In genomic region chr11:47235163-47235562, GRCh38 we compare ENCODE assay signal across 8 cellular contexts. TPM values are rescaled to one million over a fixed set of nuclear protein-coding genes. Genes with fewer than 3 reads are reported as not detected.
DNase-seq lines count a peak whose midpoint lies in the region; ATAC-seq, FAIRE-seq and TF ChIP-seq lines count a peak whose summit lies in the region.
"Had no signal": no experiment of that assay in that cellular context is flagged by ENCODE, and none has a peak within 500 bp of the region (broad histone marks: within the 10 kb centered on the region; RNA-seq: fewer than 3 reads in every experiment).

No MANE protein-coding gene starts in this region.

- H3K27me3 Mint-ChIP-seq in CD4-positive, alpha-beta memory T cell = no peaks in the 10 kb centered on the region
- H3K27me3 Mint-ChIP-seq in nephron progenitor cell (ENCODE audit: low read depth, poor library complexity) = no peaks in the 10 kb centered on the region

- H2BK15ac ChIP-seq in IMR-90 (ENCODE audit: low read depth, low read length) = 0 out of 3 replicates have a peak overlapping the region, but pooled peaks have one; percentile 29

- intact Hi-C loops in CD4-positive, alpha-beta memory T cell (cut with micrococcal nuclease) = no loop called here
- intact Hi-C loops in IMR-90 (cut with micrococcal nuclease) (loop anchor here (2.0 kb wide), 1 partner anchor 58 kb away; the partner anchor contains the start of gene ARFGAP2), K562 (cut with micrococcal nuclease) (no loop called here)

- H4K20me1 ChIP-seq in IMR-90 (ENCODE audit: insufficient read depth, low read length) (no peaks in the 10 kb centered on the region; the same call in 1 of the 2 replicates), K562 (replicated peaks; ENCODE audit: control insufficient read depth, insufficient read depth, low read length) (no peaks in the 10 kb centered on the region; the same call in 1 of the 2 replicates)

- H3K4me3 ChIP-seq in CD4-positive, alpha-beta memory T cell (ENCODE audit: low read length in 2 of 2) = no peak overlapping the region
- H3K4me3 ChIP-seq in IMR-90 (ENCODE audit: insufficient read depth, low read depth, low read length) (no peak overlapping the region), K562 (no peak overlapping the region)
- H3K4me3 ChIP-seq: suprapubic skin had no signal

- H2AFZ ChIP-seq in IMR-90 (replicated peaks; ENCODE audit: low read length, poor library complexity) (no peak overlapping the region), K562 (ENCODE audit: low read depth, low read length) (no peak overlapping the region)

- CTCF ChIA-PET in CD4-positive, alpha-beta memory T cell (lab: Charles Lee; ENCODE audit: partially characterized antibody) = interaction anchor here (0.7 to 4.6 kb wide), 12 partner anchors 10 to 431 kb away, joined by 3 to 25 read pairs (median 8); partner anchors contain the start of genes ACP2, DDB2 and MADD
- CTCF ChIA-PET in IMR-90 (lab: Yijun Ruan, JAX) (interaction anchor here (1.0 to 2.8 kb wide), 2 partner anchors 24 to 48 kb away, joined by 3 to 12 read pairs; no protein-coding TSS in a partner anchor), K562 (lab: Yijun Ruan, JAX; ENCODE audit: low intra/inter-chr PET ratio) (interaction anchor here (2.0 kb wide), 1 partner anchor 119 kb away, joined by 9 read pairs; the partner anchor contains the start of gene MYBPC3)

- peaks cover 0 to 2% (median 0%) of the 10 kb centered on the region in 8 donors for H3K9me3 Mint-ChIP-seq in CD4-positive, alpha-beta memory T cell
- H3K9me3 Mint-ChIP-seq in nephron progenitor cell = no peaks in the 10 kb centered on the region

- peaks cover 16% of the 10 kb centered on the region for H3K36me3 ChIP-seq in CD4-positive, alpha-beta memory T cell (ENCODE audit: insufficient read depth, low read length)
- peaks cover 39% of the 10 kb centered on the region for H3K36me3 ChIP-seq in IMR-90 (ENCODE audit: control insufficient read depth, insufficient read depth, low read length)
- peaks cover 24% of the 10 kb centered on the region; the same call in 2 of the 3 replicates for H3K36me3 ChIP-seq in K562 (ENCODE audit: control insufficient read depth, insufficient read depth, low read length)

- peak overlapping the region; percentile 69 for H2AK5ac ChIP-seq in IMR-90 (ENCODE audit: low read depth, low read length)

- 0 out of 2 replicates have a peak overlapping the region, but pooled peaks have one; percentile 16 for H3K14ac ChIP-seq in IMR-90 (replicated peaks; ENCODE audit: low read depth, low read length)

- H2BK5ac ChIP-seq in IMR-90 (ENCODE audit: low read depth, low read length, poor library complexity, severe bottlenecking) = peak overlapping the region; percentile 80

- DNase-seq in CD4-positive, alpha-beta memory T cell = no peak
- DNase-seq in IMR-90 (no peak), K562 (ENCODE audit: extremely low read depth in 1 of 4, low spot score in 3 of 4) (no peak), nephron progenitor cell (no peak), HUDEP-2 (lab: John Stamatoyannopoulos, UW; ENCODE audit: unreplicated experiment in 76 of 76) (no peak)
- no peak for DNase-seq in activated effector memory CD4-positive, alpha-beta T cell treated with anti-CD3 and anti-CD28 coated beads, Interleukin-2, amount 50 U/mL, for 16 hours

- no TSS peak for BruUV-seq in IMR-90 (replicated peaks; lab: Mats Ljungman, UMichigan)
- no TSS peak for BruUV-seq in K562 (replicated peaks; lab: Mats Ljungman, UMichigan)

- H3K27ac Mint-ChIP-seq in CD4-positive, alpha-beta memory T cell = peak overlapping the region; percentile 92 to 99 (median 97)
- peak overlapping the region; percentile 68 for H3K27ac Mint-ChIP-seq in nephron progenitor cell

- H3K4me3 Mint-ChIP-seq in CD4-positive, alpha-beta memory T cell = peak overlapping the region in 6 of 8 donors; percentile 65 to 82 (median 70)
- no peak overlapping the region for H3K4me3 Mint-ChIP-seq in nephron progenitor cell

- no peak for ATAC-seq in IMR-90 (ENCODE audit: low read depth)
- no peak for ATAC-seq in K562
- ATAC-seq in GM21737 (IDR thresholded peaks at IDR 0.05; ENCODE audit: unreplicated experiment) = no peak

- peaks cover 7 to 32% (median 23%) of the 10 kb centered on the region in 4 donors for H3K4me1 Mint-ChIP-seq in CD4-positive, alpha-beta memory T cell
- peaks cover 27% of the 10 kb centered on the region for H3K4me1 Mint-ChIP-seq in nephron progenitor cell

- H3K18ac ChIP-seq in IMR-90 (ENCODE audit: low read depth, low read length) = no peak overlapping the region

- peaks cover 4% of the 10 kb centered on the region; the same call in 1 of the 2 replicates for H3K9me1 ChIP-seq in IMR-90 (ENCODE audit: insufficient read depth, low read length)
- H3K9me1 ChIP-seq in K562 (ENCODE audit: control insufficient read depth, insufficient read depth, low read length) = peaks cover 2% of the 10 kb centered on the region

- peak overlapping the region; percentile 88 for H3K27ac ChIP-seq in CD4-positive, alpha-beta memory T cell (ENCODE audit: low read depth, low read length)
- H3K27ac ChIP-seq in IMR-90 (ENCODE audit: insufficient read depth, low read length) = no peak overlapping the region; the same call in 1 of the 2 replicates
- no peak overlapping the region for H3K27ac ChIP-seq in K562 (ENCODE audit: extremely low read depth, low read depth, low read length)
- H3K27ac ChIP-seq: suprapubic skin had no signal

- no CpG with 5 or more reads among the region's 12 CpGs for WGBS in IMR-90 (ENCODE audit: extremely low coverage in 2 of 2, insufficient read length in 1 of 2), 2 experiments
- 78% methylated on average over 12 of the region's 12 CpGs for WGBS in K562 (ENCODE audit: insufficient coverage, low coverage, missing lambda C conversion rate)

- no peak overlapping the region for H4K5ac ChIP-seq in IMR-90 (ENCODE audit: low read depth, low read length)

- no peaks in the 10 kb centered on the region for H3K79me2 ChIP-seq in K562 (ENCODE audit: control insufficient read depth, insufficient read depth, low read length)

- no peak overlapping the region for H3K23ac ChIP-seq in IMR-90 (ENCODE audit: low read depth, low read length)

- POLR2A ChIA-PET in CD4-positive, alpha-beta memory T cell (lab: Charles Lee; ENCODE audit: partially characterized antibody) = interaction anchor here (0.6 to 7.8 kb wide), 7 partner anchors 13 to 1114 kb away, joined by 3 to 61 read pairs (median 4); partner anchors contain the start of genes ACP2, DDB2 and MADD
- POLR2A ChIA-PET in IMR-90 (lab: Charles Lee; ENCODE audit: unreplicated experiment) = interaction anchor here (1.4 kb wide), 1 partner anchor 13 kb away, joined by 4 read pairs; the partner anchor contains the start of gene ACP2
- POLR2A ChIA-PET in K562 (lab: Yijun Ruan, JAX) = interaction anchor here (0.7 to 10.7 kb wide), 7 partner anchors 11 to 101 kb away, joined by 3 to 110 read pairs (median 3); partner anchors contain the start of genes ACP2 and NR1H3

- H3K27me3 ChIP-seq in CD4-positive, alpha-beta memory T cell (ENCODE audit: insufficient read depth, low read length) = no peaks in the 10 kb centered on the region
- H3K27me3 ChIP-seq in IMR-90 (ENCODE audit: control insufficient read depth, insufficient read depth, low read length) (no peaks in the 10 kb centered on the region), K562 (ENCODE audit: control insufficient read depth in 2 of 2, insufficient read depth in 2 of 2, low read length in 2 of 2) (no peaks in the 10 kb centered on the region)
- H3K27me3 ChIP-seq: suprapubic skin had no signal

- peak overlapping the region; percentile 63; the same call in 1 of the 2 replicates for H2BK120ac ChIP-seq in IMR-90 (ENCODE audit: low read depth, low read length)

- peak overlapping the region; percentile 61 for H3K4ac ChIP-seq in IMR-90 (ENCODE audit: low read depth, low read length)

- H4K8ac ChIP-seq in IMR-90 (ENCODE audit: low read depth in 2 of 2, low read length in 2 of 2) = peak overlapping the region; percentile 42 to 69; a peak in 2 of 4 replicates

- H3K4me2 ChIP-seq in IMR-90 (ENCODE audit: low read depth, low read length) (no peak overlapping the region), K562 (ENCODE audit: insufficient read depth, low read length) (no peak overlapping the region)

- no peak overlapping the region for H2BK20ac ChIP-seq in IMR-90 (ENCODE audit: low read depth, low read length)

- TF ChIP-seq RAD21 in IMR-90 (IDR thresholded peaks at IDR 0.05; ENCODE audit: low read length) = no peak
- no peak for TF ChIP-seq RAD21 in K562 (CRISPR knock-in tag; conservative IDR thresholded peaks at IDR 0.05 in 1 of 2, IDR thresholded peaks at IDR 0.05 in 1 of 2)

- dilution Hi-C loops in IMR-90 (cut with HindIII; ENCODE audit: low sequenced_read_pairs, unreplicated experiment) = no loop called here

- H3K9me3 ChIP-seq in CD4-positive, alpha-beta memory T cell (ENCODE audit: control insufficient read depth in 1 of 2, low read length in 2 of 2) = no peaks in the 10 kb centered on the region
- H3K9me3 ChIP-seq in IMR-90 (ENCODE audit: control insufficient read depth, insufficient read depth, low read length) = no peaks in the 10 kb centered on the region
- H3K9me3 ChIP-seq in K562 (replicated peaks; ENCODE audit: control insufficient read depth, insufficient read depth, low read depth, low read length) = no peaks in the 10 kb centered on the region
- H3K9me3 ChIP-seq: suprapubic skin had no signal

- H4K91ac ChIP-seq in IMR-90 (ENCODE audit: insufficient read depth, low read depth, low read length) = peak overlapping the region; percentile 59; the same call in 1 of the 2 replicates

- peaks cover 16 to 40% of the 10 kb centered on the region in 2 donors for H3K36me3 Mint-ChIP-seq in CD4-positive, alpha-beta memory T cell
- H3K36me3 Mint-ChIP-seq in nephron progenitor cell (ENCODE audit: low read depth) = peaks cover 31% of the 10 kb centered on the region

- in situ Hi-C loops in IMR-90 (cut with MboI; ENCODE audit: low sequenced_read_pairs) (no loop called here), K562 (cut with MboI) (no loop called here)

- TF ChIP-seq POLR2A in IMR-90 (IDR thresholded peaks at IDR 0.05; ENCODE audit: low read depth, low read length) (no peak), K562 (conservative IDR thresholded peaks at IDR 0.05) (no peak)

- peak overlapping the region; percentile 79 for H2AK9ac ChIP-seq in IMR-90 (replicated peaks; ENCODE audit: low read depth, low read length, poor library complexity)

- H3K4me1 ChIP-seq in CD4-positive, alpha-beta memory T cell (ENCODE audit: insufficient read depth, low read length) = peaks cover 25% of the 10 kb centered on the region
- H3K4me1 ChIP-seq in IMR-90 (ENCODE audit: control insufficient read depth, insufficient read depth, low read length) (peaks cover 14% of the 10 kb centered on the region), K562 (replicated peaks in 1 of 2; ENCODE audit: control insufficient read depth in 2 of 2, insufficient read depth in 2 of 2, low read length in 2 of 2) (peaks cover 5 to 8% of the 10 kb centered on the region in 2 experiments; a peak in 2 of 5 replicates)

- no peak overlapping the region for H3K56ac ChIP-seq in IMR-90 (ENCODE audit: extremely low read depth, insufficient read depth, low read length)

- no peak overlapping the region for H3K9ac ChIP-seq in IMR-90 (ENCODE audit: low read depth, low read length)
- H3K9ac ChIP-seq in K562 (ENCODE audit: insufficient read depth in 1 of 2, low read depth in 2 of 2, low read length in 2 of 2) = peak overlapping the region in 1 of 2 experiments; percentile 75; a peak in 2 of 4 replicates

- no peak for TF ChIP-seq CTCF in IMR-90 (conservative IDR thresholded peaks at IDR 0.05; ENCODE audit: low read depth, low read length)
- no peak for TF ChIP-seq CTCF in K562 (IDR thresholded peaks at IDR 0.05 in 2 of 3, conservative IDR thresholded peaks at IDR 0.05 in 1 of 3; ENCODE audit: insufficient read depth in 2 of 3, low read depth in 1 of 3, low read length in 3 of 3)
- no peak for TF ChIP-seq CTCF in nephron progenitor cell (IDR thresholded peaks at IDR 0.05)

- FAIRE-seq in K562 (lab: Jason Lieb, UNC) = no peak

- TF ChIP-seq EP300 in K562 (IDR thresholded peaks at IDR 0.05; ENCODE audit: low read length) = no peak

- H3K79me1 ChIP-seq in IMR-90 (ENCODE audit: low read depth in 1 of 2, low read length in 2 of 2) = peaks cover 9 to 43% of the 10 kb centered on the region in 2 experiments; a peak in 3 of 4 replicates

RNA-seq across cellular contexts. Expression of gene ACP2, which starts 13.5 kb away (rescaled TPM):
- 10 to 100 TPM; 23.6 to 23.7 TPM for total RNA-seq in CD4-positive, alpha-beta memory T cell
- polyA plus RNA-seq in CD4-positive, alpha-beta memory T cell = 10 to 100 TPM; 11.4 to 19.0 TPM
- 10.3 and 17.7 TPM in 2 replicates for total RNA-seq in IMR-90 (2012; rRNA removed)
- polyA plus RNA-seq in IMR-90 (2012; rRNA removed) = 23.6 and 24.8 TPM in 2 replicates
- 17.6 and 27.9 TPM in 2 replicates for polyA plus RNA-seq in IMR-90 (2012; cell fraction: cytosol; rRNA removed)
- 44.8 and 66.4 TPM in 2 replicates for polyA plus RNA-seq in IMR-90 (2012; cell fraction: nucleus; rRNA removed; ENCODE audit: low replicate concordance)
- total RNA-seq in K562 (2011; cell fraction: chromatin; rRNA removed; ENCODE audit: low replicate concordance) = 46.3 and 108 TPM in 2 replicates
- 76.0 and 80.0 TPM in 2 replicates for total RNA-seq in K562 (2011; cell fraction: nucleolus; rRNA removed)
- 60.6 and 60.9 TPM in 2 replicates for total RNA-seq in K562 (2011; cell fraction: nucleoplasm; rRNA removed)
- 14.3 and 16.2 TPM in 2 replicates for total RNA-seq in K562 (2014; rRNA removed)
- total RNA-seq in K562 (2014; rRNA removed; fragmentation: Illumina TruSeq; extraction: Trizol) = 7.1 and 8.6 TPM in 2 replicates
- total RNA-seq in K562 (2015; rRNA removed; fragmentation: Illumina TruSeq; extraction: Trizol) = 11.6 and 12.1 TPM in 2 replicates
- total RNA-seq in K562 (2021) = 17.8 and 20.0 TPM in 2 replicates
- polyA plus RNA-seq in K562 (2011; rRNA removed) = 7.0 and 10.4 TPM in 2 replicates
- 8.2 and 13.6 TPM in 2 replicates for polyA plus RNA-seq in K562 (2011; cell fraction: cytosol; rRNA removed)
- 27.8 and 55.7 TPM in 2 replicates for polyA plus RNA-seq in K562 (2011; cell fraction: nucleus; rRNA removed)
- polyA plus RNA-seq in K562 (2012) = 13.9 and 20.7 TPM in 2 replicates
- 14.0 and 19.1 TPM in 2 replicates for polyA plus RNA-seq in K562 (2014; fragmentation: Illumina TruSeq; extraction: Trizol)
- 1 to 10 TPM; 1.9 to 2.2 TPM for polyA plus RNA-seq in K562 (2014; fragmentation: Nextera tagmentation; extraction: Ambion mirVana)
- 12.4 and 14.4 TPM in 2 replicates for polyA plus RNA-seq in K562 (2014; rRNA removed)
- polyA minus RNA-seq in K562 (2011; rRNA and poly(A)+ RNA removed) = 10.9 and 11.2 TPM in 2 replicates
- polyA minus RNA-seq in K562 (2011; cell fraction: cytosol; rRNA and poly(A)+ RNA removed) = 9.5 and 12.3 TPM in 2 replicates
- polyA minus RNA-seq in K562 (2011; cell fraction: nucleus; rRNA and poly(A)+ RNA removed) = 25.4 and 26.9 TPM in 2 replicates

RNA-seq across cellular contexts. Expression of gene DDB2, which starts 20.4 kb away (rescaled TPM):
- total RNA-seq in CD4-positive, alpha-beta memory T cell = 100 to 1,000 TPM; 129 to 132 TPM
- polyA plus RNA-seq in CD4-positive, alpha-beta memory T cell = 10 to 100 TPM; 36.2 to 40.2 TPM
- 25.6 and 27.8 TPM in 2 replicates for total RNA-seq in IMR-90 (2012; rRNA removed)
- polyA plus RNA-seq in IMR-90 (2012; rRNA removed) = 33.5 and 33.6 TPM in 2 replicates
- 24.1 and 24.5 TPM in 2 replicates for polyA plus RNA-seq in IMR-90 (2012; cell fraction: cytosol; rRNA removed)
- 77.2 and 160 TPM in 2 replicates for polyA plus RNA-seq in IMR-90 (2012; cell fraction: nucleus; rRNA removed; ENCODE audit: low replicate concordance)
- total RNA-seq in K562 (2011; cell fraction: chromatin; rRNA removed; ENCODE audit: low replicate concordance) = 56.3 and 66.6 TPM in 2 replicates
- 38.7 TPM in 2 replicates for total RNA-seq in K562 (2011; cell fraction: nucleolus; rRNA removed)
- total RNA-seq in K562 (2011; cell fraction: nucleoplasm; rRNA removed) = 45.0 and 46.9 TPM in 2 replicates
- total RNA-seq in K562 (2014; rRNA removed) = 12.7 and 13.3 TPM in 2 replicates
- total RNA-seq in K562 (2014; rRNA removed; fragmentation: Illumina TruSeq; extraction: Trizol) = 8.7 and 9.0 TPM in 2 replicates
- 10.1 and 10.9 TPM in 2 replicates for total RNA-seq in K562 (2015; rRNA removed; fragmentation: Illumina TruSeq; extraction: Trizol)
- 9.0 and 10.5 TPM in 2 replicates for total RNA-seq in K562 (2021)
- polyA plus RNA-seq in K562 (2011; rRNA removed) = 17.1 and 17.5 TPM in 2 replicates
- polyA plus RNA-seq in K562 (2011; cell fraction: cytosol; rRNA removed) = 12.9 and 16.0 TPM in 2 replicates
- 54.5 and 57.5 TPM in 2 replicates for polyA plus RNA-seq in K562 (2011; cell fraction: nucleus; rRNA removed)
- 11.5 and 20.9 TPM in 2 replicates for polyA plus RNA-seq in K562 (2012)
- polyA plus RNA-seq in K562 (2014; fragmentation: Illumina TruSeq; extraction: Trizol) = 10.1 and 10.4 TPM in 2 replicates
- polyA plus RNA-seq in K562 (2014; fragmentation: Nextera tagmentation; extraction: Ambion mirVana) = 10 to 100 TPM in 1 of 2 experiments, 1 to 10 TPM in 1; 9.0 to 10.3 TPM
- 12.0 and 18.6 TPM in 2 replicates for polyA plus RNA-seq in K562 (2014; rRNA removed)
- 12.9 and 16.8 TPM in 2 replicates for polyA minus RNA-seq in K562 (2011; rRNA and poly(A)+ RNA removed)
- 5.5 and 8.0 TPM in 2 replicates for polyA minus RNA-seq in K562 (2011; cell fraction: cytosol; rRNA and poly(A)+ RNA removed)
- 17.4 and 23.8 TPM in 2 replicates for polyA minus RNA-seq in K562 (2011; cell fraction: nucleus; rRNA and poly(A)+ RNA removed)

RNA-seq across cellular contexts. Expression of gene NR1H3, which starts 22.6 kb away (rescaled TPM):
- 10 to 100 TPM; 17.8 to 20.0 TPM for total RNA-seq in CD4-positive, alpha-beta memory T cell
- 1 to 10 TPM; 3.3 to 7.8 TPM for polyA plus RNA-seq in CD4-positive, alpha-beta memory T cell
- total RNA-seq in IMR-90 (2012; rRNA removed) (9.1 and 9.7 TPM in 2 replicates), K562 (2014; rRNA removed) (11.9 and 16.0 TPM in 2 replicates), K562 (2014; rRNA removed; fragmentation: Illumina TruSeq; extraction: Trizol) (6.6 and 8.2 TPM in 2 replicates), K562 (2015; rRNA removed; fragmentation: Illumina TruSeq; extraction: Trizol) (7.8 and 11.1 TPM in 2 replicates), K562 (2021) (15.9 and 16.5 TPM in 2 replicates)
- polyA plus RNA-seq in IMR-90 (2012; rRNA removed) (13.6 and 19.0 TPM in 2 replicates), K562 (2011; rRNA removed) (26.0 and 31.9 TPM in 2 replicates), K562 (2014; fragmentation: Illumina TruSeq; extraction: Trizol) (12.0 and 15.2 TPM in 2 replicates), K562 (2014; fragmentation: Nextera tagmentation; extraction: Ambion mirVana) (10 to 100 TPM in 1 of 2 experiments, 1 to 10 TPM in 1; 9.8 to 10.4 TPM), K562 (2014; rRNA removed) (17.5 and 18.4 TPM in 2 replicates)
- polyA plus RNA-seq in IMR-90 (2012; cell fraction: cytosol; rRNA removed) = 9.7 and 15.4 TPM in 2 replicates
- polyA plus RNA-seq in IMR-90 (2012; cell fraction: nucleus; rRNA removed; ENCODE audit: low replicate concordance) = 48.0 and 62.0 TPM in 2 replicates
- 39.2 and 75.3 TPM in 2 replicates for total RNA-seq in K562 (2011; cell fraction: chromatin; rRNA removed; ENCODE audit: low replicate concordance)
- 43.6 and 51.5 TPM in 2 replicates for total RNA-seq in K562 (2011; cell fraction: nucleolus; rRNA removed)
- total RNA-seq in K562 (2011; cell fraction: nucleoplasm; rRNA removed) = 31.0 and 35.2 TPM in 2 replicates
- 38.5 and 38.7 TPM in 2 replicates for polyA plus RNA-seq in K562 (2011; cell fraction: cytosol; rRNA removed)
- 66.1 and 82.8 TPM in 2 replicates for polyA plus RNA-seq in K562 (2011; cell fraction: nucleus; rRNA removed)
- 16.1 and 20.9 TPM in 2 replicates for polyA plus RNA-seq in K562 (2012)
- 15.1 and 19.2 TPM in 2 replicates for polyA minus RNA-seq in K562 (2011; rRNA and poly(A)+ RNA removed)
- polyA minus RNA-seq in K562 (2011; cell fraction: cytosol; rRNA and poly(A)+ RNA removed) = 9.9 and 20.8 TPM in 2 replicates
- 12.8 and 23.2 TPM in 2 replicates for polyA minus RNA-seq in K562 (2011; cell fraction: nucleus; rRNA and poly(A)+ RNA removed)

RNA-seq across cellular contexts. Expression of gene MADD, which starts 34.8 kb away (rescaled TPM):
- total RNA-seq in CD4-positive, alpha-beta memory T cell = 100 to 1,000 TPM; 118 to 119 TPM
- polyA plus RNA-seq in CD4-positive, alpha-beta memory T cell = 10 to 100 TPM; 19.3 to 32.4 TPM
- total RNA-seq in IMR-90 (2012; rRNA removed) (11.1 and 13.3 TPM in 2 replicates), K562 (2014; rRNA removed) (33.6 and 34.4 TPM in 2 replicates), K562 (2014; rRNA removed; fragmentation: Illumina TruSeq; extraction: Trizol) (22.2 and 22.6 TPM in 2 replicates), K562 (2015; rRNA removed; fragmentation: Illumina TruSeq; extraction: Trizol) (28.7 and 34.3 TPM in 2 replicates), K562 (2021) (53.6 and 57.6 TPM in 2 replicates)
- polyA plus RNA-seq in IMR-90 (2012; rRNA removed) (16.4 and 17.3 TPM in 2 replicates), K562 (2011; rRNA removed) (37.0 and 54.1 TPM in 2 replicates), K562 (2014; fragmentation: Illumina TruSeq; extraction: Trizol) (41.6 and 41.9 TPM in 2 replicates), K562 (2014; fragmentation: Nextera tagmentation; extraction: Ambion mirVana) (1 to 10 TPM in 1 of 2 experiments, under 1 TPM in 1; 0.68 to 3.2 TPM), K562 (2014; rRNA removed) (43.4 and 47.6 TPM in 2 replicates)
- polyA plus RNA-seq in IMR-90 (2012; cell fraction: cytosol; rRNA removed) = 11.8 and 13.6 TPM in 2 replicates
- 45.5 and 53.1 TPM in 2 replicates for polyA plus RNA-seq in IMR-90 (2012; cell fraction: nucleus; rRNA removed; ENCODE audit: low replicate concordance)
- total RNA-seq in K562 (2011; cell fraction: chromatin; rRNA removed; ENCODE audit: low replicate concordance) = 267 and 427 TPM in 2 replicates
- 135 and 141 TPM in 2 replicates for total RNA-seq in K562 (2011; cell fraction: nucleolus; rRNA removed)
- 157 and 178 TPM in 2 replicates for total RNA-seq in K562 (2011; cell fraction: nucleoplasm; rRNA removed)
- 37.6 and 44.5 TPM in 2 replicates for polyA plus RNA-seq in K562 (2011; cell fraction: cytosol; rRNA removed)
- polyA plus RNA-seq in K562 (2011; cell fraction: nucleus; rRNA removed) = 196 and 230 TPM in 2 replicates
- 39.6 and 44.4 TPM in 2 replicates for polyA plus RNA-seq in K562 (2012)
- polyA minus RNA-seq in K562 (2011; rRNA and poly(A)+ RNA removed) = 47.0 and 48.6 TPM in 2 replicates
- 37.4 and 47.8 TPM in 2 replicates for polyA minus RNA-seq in K562 (2011; cell fraction: cytosol; rRNA and poly(A)+ RNA removed)
- 52.0 and 80.3 TPM in 2 replicates for polyA minus RNA-seq in K562 (2011; cell fraction: nucleus; rRNA and poly(A)+ RNA removed)

RNA-seq across cellular contexts. Expression of gene PACSIN3, which starts 48.9 kb away (rescaled TPM):
- 1 to 10 TPM in 1 of 2 experiments, not detected in 1; 1.3 TPM for total RNA-seq in CD4-positive, alpha-beta memory T cell
- polyA plus RNA-seq in CD4-positive, alpha-beta memory T cell = under 1 TPM in 1 of 2 donors, not detected in 1; 0.23 TPM
- total RNA-seq in IMR-90 (2012; rRNA removed) (18.9 and 19.2 TPM in 2 replicates), K562 (2014; rRNA removed) (15.5 and 18.8 TPM in 2 replicates), K562 (2014; rRNA removed; fragmentation: Illumina TruSeq; extraction: Trizol) (1.5 and 3.5 TPM in 2 replicates), K562 (2015; rRNA removed; fragmentation: Illumina TruSeq; extraction: Trizol) (8.8 and 9.6 TPM in 2 replicates), K562 (2021) (13.8 and 18.1 TPM in 2 replicates)
- polyA plus RNA-seq in IMR-90 (2012; rRNA removed) (21.1 and 24.5 TPM in 2 replicates), K562 (2011; rRNA removed) (6.8 and 7.1 TPM in 2 replicates), K562 (2014; fragmentation: Illumina TruSeq; extraction: Trizol) (7.1 and 9.8 TPM in 2 replicates), K562 (2014; fragmentation: Nextera tagmentation; extraction: Ambion mirVana) (under 1 TPM; 0.13 to 0.17 TPM), K562 (2014; rRNA removed) (14.5 and 15.0 TPM in 2 replicates)
- polyA plus RNA-seq in IMR-90 (2012; cell fraction: cytosol; rRNA removed) = 30.8 and 31.9 TPM in 2 replicates
- polyA plus RNA-seq in IMR-90 (2012; cell fraction: nucleus; rRNA removed; ENCODE audit: low replicate concordance) = 22.7 and 43.7 TPM in 2 replicates
- 3.9 and 14.6 TPM in 2 replicates for total RNA-seq in K562 (2011; cell fraction: chromatin; rRNA removed; ENCODE audit: low replicate concordance)
- total RNA-seq in K562 (2011; cell fraction: nucleolus; rRNA removed) = 11.6 and 12.7 TPM in 2 replicates
- 6.0 and 7.3 TPM in 2 replicates for total RNA-seq in K562 (2011; cell fraction: nucleoplasm; rRNA removed)
- 6.5 and 12.3 TPM in 2 replicates for polyA plus RNA-seq in K562 (2011; cell fraction: cytosol; rRNA removed)
- polyA plus RNA-seq in K562 (2011; cell fraction: nucleus; rRNA removed) = 6.2 and 9.6 TPM in 2 replicates
- 7.3 and 10.4 TPM in 2 replicates for polyA plus RNA-seq in K562 (2012)
- polyA minus RNA-seq in K562 (2011; rRNA and poly(A)+ RNA removed) = 1.9 and 3.0 TPM in 2 replicates
- 8.0 and 17.4 TPM in 2 replicates for polyA minus RNA-seq in K562 (2011; cell fraction: cytosol; rRNA and poly(A)+ RNA removed)
- 4.7 and 5.0 TPM in 2 replicates for polyA minus RNA-seq in K562 (2011; cell fraction: nucleus; rRNA and poly(A)+ RNA removed)
